ENCODE assay signal across 10 cellular contexts in the genomic region with DNA sequence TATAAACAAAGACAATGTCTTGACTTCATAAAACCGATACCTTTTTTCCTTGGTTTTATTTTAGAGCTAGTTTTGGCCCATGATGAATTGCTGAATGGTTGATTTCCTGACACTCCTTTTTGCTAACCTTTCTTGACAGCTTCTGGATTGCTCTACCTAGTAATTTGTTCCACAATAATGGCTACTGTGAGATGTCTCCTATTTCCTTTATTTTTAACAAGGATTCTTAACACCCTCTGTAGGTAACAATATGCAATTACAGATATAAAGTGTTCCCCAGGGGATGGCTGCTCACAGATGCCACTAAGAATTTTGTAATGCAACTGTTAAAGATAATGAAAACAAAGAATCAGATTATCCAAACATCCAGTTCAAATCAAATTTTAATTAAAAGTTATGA.
DNase-seq lines count a peak whose midpoint lies in the region; ATAC-seq and TF ChIP-seq lines count a peak whose summit lies in the region.
"Had no signal": no experiment of that assay in that cellular context is flagged by ENCODE, and none has a peak within 500 bp of the region (broad histone marks: within the 10 kb centered on the region; RNA-seq: fewer than 3 reads in every experiment).

No MANE protein-coding gene starts in this region.

- no peaks in the 10 kb centered on the region for H3K36me3 ChIP-seq in thoracic aorta

- H3K4me3 Mint-ChIP-seq in WTC11: no peak overlapping the region
- H3K4me3 Mint-ChIP-seq: T-cell had no signal

- DNase-seq in DMS53 treated with DMSO at 0.1 percent for 48 hours (lab: John Stamatoyannopoulos, UW; ENCODE audit: unreplicated experiment): peak; percentile 83
- peak; percentile 54 for DNase-seq in HCEC 1CT
- DNase-seq in NCI-H146 treated with DMSO at 0.1 percent for 48 hours (lab: John Stamatoyannopoulos, UW; ENCODE audit: unreplicated experiment): peak; percentile 63
- no peak for DNase-seq in WTC11 (ENCODE audit: low spot score)
- peak; percentile 3 for DNase-seq in iPS DF 4.7 (ENCODE audit: extremely low read depth, low spot score)
- DNase-seq in thoracic aorta (ENCODE audit: low spot score): no peak
- DNase-seq in dedifferentiated amniotic fluid mesenchymal stem cell (ENCODE audit: extremely low spot score): no peak
- no peak for DNase-seq in activated naive CD4-positive, alpha-beta T cell (lab: John Stamatoyannopoulos, UW)
- DNase-seq: T-cell had no signal

- POLR2A ChIA-PET in WTC11 (lab: Charles Lee): no interaction called here

- H3K27me3 ChIP-seq in thoracic aorta (replicated peaks; ENCODE audit: insufficient read depth): no peaks in the 10 kb centered on the region

- no peaks in the 10 kb centered on the region for H3K4me1 Mint-ChIP-seq in WTC11
- H3K4me1 Mint-ChIP-seq: T-cell had no signal

- H3K4me1 ChIP-seq in thoracic aorta (ENCODE audit: control insufficient read depth in 1 of 2, low read depth in 2 of 2): no peaks in the 10 kb centered on the region

- ATAC-seq in WTC11 (peak; percentile 88), thoracic aorta (ENCODE audit: insufficient number of reproducible peaks, low FRiP score, low read depth) (no peak)

- no peak overlapping the region for H3K27ac ChIP-seq in thoracic aorta
- H3K27ac ChIP-seq: skin epidermis had no signal

- H3K27ac Mint-ChIP-seq in WTC11: no peak overlapping the region
- H3K27ac Mint-ChIP-seq: T-cell had no signal

- H3K9me3 ChIP-seq in thoracic aorta: no peaks in the 10 kb centered on the region

- CTCF ChIA-PET in WTC11 (lab: Charles Lee): interaction anchor here (1.0 to 5.7 kb wide), 8 partner anchors 9 to 533 kb away, joined by 3 to 41 read pairs (median 3); no protein-coding TSS in a partner anchor

- H3K9me3 Mint-ChIP-seq in WTC11: no peaks in the 10 kb centered on the region
- H3K9me3 Mint-ChIP-seq: T-cell had no signal

- H3K4me3 ChIP-seq in thoracic aorta: no peak overlapping the region
- H3K4me3 ChIP-seq: skin epidermis had no signal

- H3K27me3 Mint-ChIP-seq in WTC11 (ENCODE audit: low read depth): no peaks in the 10 kb centered on the region; the same call in 1 of the 2 replicates
- H3K27me3 Mint-ChIP-seq: T-cell had no signal

- TF ChIP-seq CTCF in WTC11 (IDR thresholded peaks at IDR 0.05): 0 out of 2 replicates have a peak, but pooled peaks have one; percentile 32
- peak; percentile 23 for TF ChIP-seq CTCF in thoracic aorta (IDR thresholded peaks at IDR 0.05)

- H3K36me3 Mint-ChIP-seq in WTC11: no peaks in the 10 kb centered on the region
- H3K36me3 Mint-ChIP-seq: T-cell had no signal

TF ChIP-seq in WTC11, 78 proteins besides CTCF, POLR2A, EP300 and RAD21 (continues in another document):
- no peak for TF ChIP-seq IRF2 (CRISPR knock-in tag; IDR thresholded peaks at IDR 0.05; ENCODE audit: borderline replicate concordance, low read depth)
- TF ChIP-seq, protein P1, sequence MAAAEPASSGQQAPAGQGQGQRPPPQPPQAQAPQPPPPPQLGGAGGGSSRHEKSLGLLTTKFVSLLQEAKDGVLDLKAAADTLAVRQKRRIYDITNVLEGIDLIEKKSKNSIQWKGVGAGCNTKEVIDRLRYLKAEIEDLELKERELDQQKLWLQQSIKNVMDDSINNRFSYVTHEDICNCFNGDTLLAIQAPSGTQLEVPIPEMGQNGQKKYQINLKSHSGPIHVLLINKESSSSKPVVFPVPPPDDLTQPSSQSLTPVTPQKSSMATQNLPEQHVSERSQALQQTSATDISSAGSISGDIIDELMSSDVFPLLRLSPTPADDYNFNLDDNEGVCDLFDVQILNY (CRISPR knock-in tag; IDR thresholded peaks at IDR 0.05): no peak
- no peak for TF ChIP-seq NR3C1 (CRISPR knock-in tag; conservative IDR thresholded peaks at IDR 0.05; ENCODE audit: low read depth)
- TF ChIP-seq, protein P2, sequence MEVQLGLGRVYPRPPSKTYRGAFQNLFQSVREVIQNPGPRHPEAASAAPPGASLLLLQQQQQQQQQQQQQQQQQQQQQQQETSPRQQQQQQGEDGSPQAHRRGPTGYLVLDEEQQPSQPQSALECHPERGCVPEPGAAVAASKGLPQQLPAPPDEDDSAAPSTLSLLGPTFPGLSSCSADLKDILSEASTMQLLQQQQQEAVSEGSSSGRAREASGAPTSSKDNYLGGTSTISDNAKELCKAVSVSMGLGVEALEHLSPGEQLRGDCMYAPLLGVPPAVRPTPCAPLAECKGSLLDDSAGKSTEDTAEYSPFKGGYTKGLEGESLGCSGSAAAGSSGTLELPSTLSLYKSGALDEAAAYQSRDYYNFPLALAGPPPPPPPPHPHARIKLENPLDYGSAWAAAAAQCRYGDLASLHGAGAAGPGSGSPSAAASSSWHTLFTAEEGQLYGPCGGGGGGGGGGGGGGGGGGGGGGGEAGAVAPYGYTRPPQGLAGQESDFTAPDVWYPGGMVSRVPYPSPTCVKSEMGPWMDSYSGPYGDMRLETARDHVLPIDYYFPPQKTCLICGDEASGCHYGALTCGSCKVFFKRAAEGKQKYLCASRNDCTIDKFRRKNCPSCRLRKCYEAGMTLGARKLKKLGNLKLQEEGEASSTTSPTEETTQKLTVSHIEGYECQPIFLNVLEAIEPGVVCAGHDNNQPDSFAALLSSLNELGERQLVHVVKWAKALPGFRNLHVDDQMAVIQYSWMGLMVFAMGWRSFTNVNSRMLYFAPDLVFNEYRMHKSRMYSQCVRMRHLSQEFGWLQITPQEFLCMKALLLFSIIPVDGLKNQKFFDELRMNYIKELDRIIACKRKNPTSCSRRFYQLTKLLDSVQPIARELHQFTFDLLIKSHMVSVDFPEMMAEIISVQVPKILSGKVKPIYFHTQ (CRISPR knock-in tag; IDR thresholded peaks at IDR 0.05): no peak
- TF ChIP-seq, protein P3, sequence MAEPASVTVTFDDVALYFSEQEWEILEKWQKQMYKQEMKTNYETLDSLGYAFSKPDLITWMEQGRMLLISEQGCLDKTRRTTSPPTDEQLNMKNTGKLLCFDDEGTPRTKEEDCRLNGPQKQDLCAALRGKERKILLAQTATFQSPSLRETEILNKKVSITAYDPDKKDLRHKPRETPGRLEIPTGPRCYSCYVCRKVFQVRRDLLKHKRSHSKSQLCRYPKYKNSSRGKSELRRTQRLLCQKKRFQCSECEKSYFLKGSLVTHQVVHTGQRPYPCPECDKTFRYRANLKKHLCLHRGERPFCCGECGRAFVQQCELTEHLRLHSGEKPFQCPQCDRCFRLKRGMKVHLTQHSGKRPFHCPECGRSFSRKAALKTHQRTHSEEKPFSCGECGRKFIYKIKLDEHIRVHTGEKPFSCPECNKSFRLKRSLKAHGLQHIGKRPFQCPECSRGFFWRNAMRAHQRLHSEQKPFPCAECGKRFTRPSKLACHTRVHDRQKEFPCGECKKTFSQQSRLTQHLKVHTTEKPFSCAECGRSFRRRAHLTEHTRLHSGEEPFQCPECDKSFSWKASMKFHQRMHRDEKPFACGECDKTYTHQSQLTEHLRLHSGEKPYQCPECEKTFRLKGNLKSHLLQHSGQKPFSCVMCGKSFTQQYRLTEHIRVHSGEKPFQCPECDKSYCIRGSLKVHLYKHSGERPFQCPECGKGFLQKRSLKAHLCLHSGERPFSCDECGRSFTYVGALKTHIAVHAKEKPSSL (CRISPR knock-in tag; conservative IDR thresholded peaks at IDR 0.05): no peak
- no peak for TF ChIP-seq TEAD4 (CRISPR knock-in tag; IDR thresholded peaks at IDR 0.05)
- no peak for TF ChIP-seq TP53 (CRISPR knock-in tag; IDR thresholded peaks at IDR 0.05)
- TF ChIP-seq NFATC4 (CRISPR knock-in tag; IDR thresholded peaks at IDR 0.05): no peak
- no peak for TF ChIP-seq FOXP1 (CRISPR knock-in tag; IDR thresholded peaks at IDR 0.05; ENCODE audit: borderline replicate concordance)
- no peak for TF ChIP-seq CREM (CRISPR knock-in tag; IDR thresholded peaks at IDR 0.05)
- TF ChIP-seq, protein P4, sequence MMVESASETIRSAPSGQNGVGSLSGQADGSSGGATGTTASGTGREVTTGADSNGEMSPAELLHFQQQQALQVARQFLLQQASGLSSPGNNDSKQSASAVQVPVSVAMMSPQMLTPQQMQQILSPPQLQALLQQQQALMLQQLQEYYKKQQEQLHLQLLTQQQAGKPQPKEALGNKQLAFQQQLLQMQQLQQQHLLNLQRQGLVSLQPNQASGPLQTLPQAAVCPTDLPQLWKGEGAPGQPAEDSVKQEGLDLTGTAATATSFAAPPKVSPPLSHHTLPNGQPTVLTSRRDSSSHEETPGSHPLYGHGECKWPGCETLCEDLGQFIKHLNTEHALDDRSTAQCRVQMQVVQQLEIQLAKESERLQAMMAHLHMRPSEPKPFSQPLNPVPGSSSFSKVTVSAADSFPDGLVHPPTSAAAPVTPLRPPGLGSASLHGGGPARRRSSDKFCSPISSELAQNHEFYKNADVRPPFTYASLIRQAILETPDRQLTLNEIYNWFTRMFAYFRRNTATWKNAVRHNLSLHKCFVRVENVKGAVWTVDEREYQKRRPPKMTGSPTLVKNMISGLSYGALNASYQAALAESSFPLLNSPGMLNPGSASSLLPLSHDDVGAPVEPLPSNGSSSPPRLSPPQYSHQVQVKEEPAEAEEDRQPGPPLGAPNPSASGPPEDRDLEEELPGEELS (CRISPR knock-in tag; IDR thresholded peaks at IDR 0.05): no peak
- TF ChIP-seq, protein P5, sequence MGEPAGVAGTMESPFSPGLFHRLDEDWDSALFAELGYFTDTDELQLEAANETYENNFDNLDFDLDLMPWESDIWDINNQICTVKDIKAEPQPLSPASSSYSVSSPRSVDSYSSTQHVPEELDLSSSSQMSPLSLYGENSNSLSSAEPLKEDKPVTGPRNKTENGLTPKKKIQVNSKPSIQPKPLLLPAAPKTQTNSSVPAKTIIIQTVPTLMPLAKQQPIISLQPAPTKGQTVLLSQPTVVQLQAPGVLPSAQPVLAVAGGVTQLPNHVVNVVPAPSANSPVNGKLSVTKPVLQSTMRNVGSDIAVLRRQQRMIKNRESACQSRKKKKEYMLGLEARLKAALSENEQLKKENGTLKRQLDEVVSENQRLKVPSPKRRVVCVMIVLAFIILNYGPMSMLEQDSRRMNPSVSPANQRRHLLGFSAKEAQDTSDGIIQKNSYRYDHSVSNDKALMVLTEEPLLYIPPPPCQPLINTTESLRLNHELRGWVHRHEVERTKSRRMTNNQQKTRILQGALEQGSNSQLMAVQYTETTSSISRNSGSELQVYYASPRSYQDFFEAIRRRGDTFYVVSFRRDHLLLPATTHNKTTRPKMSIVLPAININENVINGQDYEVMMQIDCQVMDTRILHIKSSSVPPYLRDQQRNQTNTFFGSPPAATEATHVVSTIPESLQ (CRISPR knock-in tag; IDR thresholded peaks at IDR 0.05): no peak
- no peak for TF ChIP-seq ZNF317 (CRISPR knock-in tag; IDR thresholded peaks at IDR 0.05; ENCODE audit: borderline replicate concordance, low read depth)
- no peak for TF ChIP-seq JAZF1 (CRISPR knock-in tag; IDR thresholded peaks at IDR 0.05)

Comparison
In these comparisons a context has a peak if more than half of its experiments do, and no peak if none do; other contexts are left out.
1. DNase-seq: peak in DMS53 treated with DMSO at 0.1 percent for 48 hours (single experiment), HCEC 1CT (single experiment), NCI-H146 treated with DMSO at 0.1 percent for 48 hours (single experiment) and iPS DF 4.7 (single experiment); none in WTC11 (single experiment), thoracic aorta (single experiment), dedifferentiated amniotic fluid mesenchymal stem cell (single experiment) and activated naive CD4-positive, alpha-beta T cell (0 of 4).